ENCODE assay signal across 3 cellular contexts in genomic region chr4:126593626-126594025, GRCh38.
"Had no signal": no experiment of that assay in that cellular context is flagged by ENCODE, and none has a peak within 500 bp of the region (broad histone marks: within the 10 kb centered on the region; RNA-seq: fewer than 3 reads in every experiment).

No MANE protein-coding gene starts in this region.

- DNase-seq: GDM1, GF-D8 had no signal

- H3K4me3 ChIP-seq: GM12878 had no signal

- ATAC-seq: GM12878 had no signal
